Comparison of ENCODE assay signal across 8 cellular contexts in genomic region chr5:13478831-13479465, GRCh38.
DNase-seq lines count a peak whose midpoint lies in the region; ATAC-seq, FAIRE-seq and TF ChIP-seq lines count a peak whose summit lies in the region.

No MANE protein-coding gene starts in this region.

- H3K4me3 Mint-ChIP-seq in activated CD8-positive, alpha-beta T cell treated with anti-CD3 and anti-CD28 coated beads for 36 hours: no peak overlapping the region

- no peaks in the 10 kb centered on the region for H3K9me3 ChIP-seq in GM12878 (replicated peaks; ENCODE audit: control insufficient read depth, insufficient read depth, low read length)

- ATAC-seq in GM12878: peak; percentile 63
- no peak for ATAC-seq in activated CD8-positive, alpha-beta T cell treated with anti-CD3 and anti-CD28 coated beads for 36 hours

- POLR2A ChIA-PET in GM12878 (lab: Charles Lee): no interaction called here
- POLR2A ChIA-PET in activated CD8-positive, alpha-beta T cell treated with anti-CD3 and anti-CD28 coated beads for 36 hours (lab: Charles Lee): interaction anchor here (1.2 kb wide), 1 partner anchor 24 kb away, joined by 3 read pairs; no protein-coding TSS in a partner anchor

- intact Hi-C loops in GM12878 (cut with micrococcal nuclease; ENCODE audit: unreplicated experiment): loop anchor here (5.0 kb wide), 2 partner anchors 772 to 1187 kb away; no protein-coding TSS in a partner anchor
- intact Hi-C loops in activated CD8-positive, alpha-beta T cell treated with anti-CD3 and anti-CD28 coated beads for 36 hours (cut with micrococcal nuclease): no loop called here

- H3K9ac ChIP-seq in GM12878 (ENCODE audit: control insufficient read depth, insufficient read depth, low read length): no peak overlapping the region

- no peaks in the 10 kb centered on the region for H3K27me3 Mint-ChIP-seq in activated CD8-positive, alpha-beta T cell treated with anti-CD3 and anti-CD28 coated beads for 36 hours

- CTCF ChIA-PET in GM12878 (lab: Yijun Ruan, JAX): interaction anchor here (0.6 to 1.5 kb wide), 9 partner anchors 9 to 1665 kb away, joined by 3 to 5 read pairs (median 4); no protein-coding TSS in a partner anchor
- CTCF ChIA-PET in activated CD8-positive, alpha-beta T cell treated with anti-CD3 and anti-CD28 coated beads for 36 hours (lab: Charles Lee): interaction anchor here (1.0 kb wide), 1 partner anchor 17 kb away, joined by 3 read pairs; no protein-coding TSS in a partner anchor

- no peaks in the 10 kb centered on the region for H3K4me1 ChIP-seq in GM12878 (ENCODE audit: control insufficient read depth, insufficient read depth, low read length)

- in situ Hi-C loops in GM12878 (cut with MboI): no loop called here

- no peaks in the 10 kb centered on the region for H3K4me1 Mint-ChIP-seq in activated CD8-positive, alpha-beta T cell treated with anti-CD3 and anti-CD28 coated beads for 36 hours (ENCODE audit: low read depth)

- no peaks in the 10 kb centered on the region for H3K36me3 ChIP-seq in GM12878 (ENCODE audit: control insufficient read depth in 2 of 2, insufficient read depth in 2 of 2, low read length in 1 of 2)

- RAD21 ChIA-PET in GM12878 (lab: Charles Lee; ENCODE audit: unreplicated experiment): interaction anchor here (1.4 kb wide), 1 partner anchor 1455 kb away, joined by 3 read pairs; no protein-coding TSS in a partner anchor

- SMC1A ChIA-PET in GM12878 (lab: Charles Lee; ENCODE audit: uncharacterized antibody, unreplicated experiment): interaction anchor here (0.8 to 1.3 kb wide), 4 partner anchors 8 to 154 kb away, joined by 3 to 5 read pairs (median 3); no protein-coding TSS in a partner anchor

- TF ChIP-seq POLR2A in H54 (IDR thresholded peaks at IDR 0.05; ENCODE audit: low read depth, low read length) (no peak), GM12878 (IDR thresholded peaks at IDR 0.05; ENCODE audit: low read depth, low read length) (no peak)

- H3K4me2 ChIP-seq in GM12878 (ENCODE audit: control insufficient read depth, insufficient read depth): no peak overlapping the region

- H3K79me2 ChIP-seq in GM12878 (ENCODE audit: control insufficient read depth, insufficient read depth, low read length): no peaks in the 10 kb centered on the region

- H3K9me3 Mint-ChIP-seq in activated CD8-positive, alpha-beta T cell treated with anti-CD3 and anti-CD28 coated beads for 36 hours: peaks cover 2% of the 10 kb centered on the region

- H4K20me1 ChIP-seq in GM12878 (ENCODE audit: control insufficient read depth, insufficient read depth): no peaks in the 10 kb centered on the region

- no peaks in the 10 kb centered on the region for H3K36me3 Mint-ChIP-seq in activated CD8-positive, alpha-beta T cell treated with anti-CD3 and anti-CD28 coated beads for 36 hours (ENCODE audit: low read depth)

- no peak overlapping the region for H2AFZ ChIP-seq in GM12878 (ENCODE audit: control insufficient read depth, low read depth, low read length)

- H3K27me3 ChIP-seq in GM12878 (replicated peaks in 1 of 2; ENCODE audit: control insufficient read depth in 2 of 2, insufficient read depth in 2 of 2, low read length in 1 of 2): no peaks in the 10 kb centered on the region

- H3K27ac ChIP-seq in GM12878 (ENCODE audit: control insufficient read depth, insufficient read depth): no peak overlapping the region

- no peak overlapping the region for H3K4me3 ChIP-seq in GM12878

- peak; percentile 34 to 44 (median 35); a peak in 3 of 6 replicates for TF ChIP-seq CTCF in GM12878 (IDR thresholded peaks at IDR 0.05 in 2 of 3, conservative IDR thresholded peaks at IDR 0.05 in 1 of 3; ENCODE audit: control insufficient read depth in 2 of 3, extremely low read depth in 1 of 3, insufficient read depth in 1 of 3, low read depth in 3 of 3, low read length in 3 of 3)
- no peak for TF ChIP-seq CTCF in activated CD8-positive, alpha-beta T cell treated with anti-CD3 and anti-CD28 coated beads for 36 hours (IDR thresholded peaks at IDR 0.05)

- no peak for TF ChIP-seq EP300 in GM12878 (IDR thresholded peaks at IDR 0.05; ENCODE audit: borderline replicate concordance in 1 of 2, control insufficient read depth in 1 of 2, low read depth in 2 of 2, low read length in 2 of 2)

- H3K27ac Mint-ChIP-seq in activated CD8-positive, alpha-beta T cell treated with anti-CD3 and anti-CD28 coated beads for 36 hours: no peak overlapping the region

- BruUV-seq in GM12878 (replicated peaks; lab: Mats Ljungman, UMichigan): no TSS peak

- 25% methylated on average over 9 of the region's 9 CpGs for WGBS in GM12878 (ENCODE audit: insufficient coverage, insufficient replicate concordance, low lambda C conversion rate, missing lambda C conversion rate)

- TF ChIP-seq RAD21 in GM12878 (IDR thresholded peaks at IDR 0.05; ENCODE audit: insufficient read depth, low read depth, low read length): peak; percentile 63

- no peak for FAIRE-seq in H54 (lab: Jason Lieb, UNC)
- FAIRE-seq in GM12878 (lab: Jason Lieb, UNC): no peak

- peak; percentile 18 for DNase-seq in COLO668 (lab: John Stamatoyannopoulos, UW; ENCODE audit: unreplicated experiment)
- DNase-seq in H54 (ENCODE audit: insufficient read length, low spot score): peak; percentile 19
- DNase-seq in NCI-H226: peak; percentile 15
- DNase-seq in GM12878 (ENCODE audit: low read depth, low spot score): no peak
- peak; percentile 76 for DNase-seq in left kidney (ENCODE audit: low read depth, low spot score)
- DNase-seq in effector CD8-positive, alpha-beta T cell (lab: John Stamatoyannopoulos, UW): no peak
- DNase-seq in activated CD8-positive, alpha-beta T cell treated with anti-CD3 and anti-CD28 coated beads for 36 hours: no peak
- DNase-seq in activated CD4-positive, alpha-beta T cell treated with anti-CD3 and anti-CD28 coated beads, Interleukin-2, amount 50 U/mL, for 1 hour: no peak

TF ChIP-seq in GM12878, 131 proteins besides CTCF, POLR2A, EP300 and RAD21:
- TF ChIP-seq SMC3 (IDR thresholded peaks at IDR 0.05; ENCODE audit: borderline replicate concordance, low read length): peak; percentile 27; the same call in 1 of the 2 replicates
- TF ChIP-seq ZNF274 (IDR thresholded peaks at IDR 0.05; ENCODE audit: insufficient read depth, insufficient read length): no peak
TF ChIP-seq in GM12878: peak in this region for 1.

Comparison
In these comparisons a context has a peak if more than half of its experiments do, and no peak if none do; other contexts are left out.
1. DNase-seq: peak in COLO668 (single experiment), H54 (single experiment), NCI-H226 (single experiment) and left kidney (single experiment); none in GM12878 (single experiment), effector CD8-positive, alpha-beta T cell (single experiment), activated CD8-positive, alpha-beta T cell treated with anti-CD3 and anti-CD28 coated beads for 36 hours (single experiment) and activated CD4-positive, alpha-beta T cell treated with anti-CD3 and anti-CD28 coated beads, Interleukin-2, amount 50 U/mL, for 1 hour (single experiment).